Comparison of ENCODE assay signal across 8 cellular contexts in the genomic region with DNA sequence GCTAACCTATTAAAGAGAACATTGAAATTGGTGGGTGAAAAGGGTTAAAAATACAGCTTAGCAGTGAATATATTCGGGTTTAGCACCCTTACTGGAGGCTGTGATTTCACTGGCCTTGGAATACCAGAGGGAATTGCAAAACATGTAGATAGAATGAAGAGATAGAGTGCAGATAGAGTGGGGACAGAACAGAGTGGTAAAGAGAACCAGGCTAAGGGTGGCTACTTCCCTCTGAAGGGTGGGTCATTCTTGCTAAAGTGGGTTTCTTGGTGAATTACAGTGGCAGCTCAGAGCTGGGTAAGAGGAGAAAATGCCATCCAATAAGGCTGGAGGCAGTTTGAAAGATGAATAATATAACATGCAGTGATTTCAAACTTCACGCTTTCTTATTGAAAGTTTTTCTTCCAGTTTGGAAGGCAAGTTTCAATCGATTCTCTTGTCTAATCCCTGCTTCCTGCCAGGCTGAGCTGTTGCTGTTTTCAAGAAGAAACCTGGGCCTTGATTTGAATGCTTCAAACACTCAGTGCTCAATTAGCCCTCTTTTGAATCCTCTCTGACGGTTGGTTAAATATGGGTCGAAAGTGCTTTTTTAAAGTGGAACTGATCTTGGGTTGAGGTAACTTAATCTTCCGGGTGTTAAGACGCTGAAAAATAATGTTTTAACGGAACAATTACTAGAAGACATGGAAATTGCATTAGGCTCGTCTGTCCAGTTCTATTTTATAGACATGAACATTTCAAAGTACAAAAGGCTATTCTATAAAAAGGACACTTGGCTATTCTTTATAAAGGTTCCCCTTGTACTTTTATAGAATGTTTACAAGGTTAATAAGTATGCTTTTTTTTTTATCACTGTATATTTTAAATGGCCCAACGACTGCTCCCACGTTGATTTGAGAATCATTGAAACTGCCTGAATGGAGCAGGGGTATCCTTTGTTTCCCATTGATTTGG.
DNase-seq lines count a peak whose midpoint lies in the region; ATAC-seq lines count a peak whose summit lies in the region.

No MANE protein-coding gene starts in this region.

- H3K4me1 Mint-ChIP-seq in activated naive CD4-positive, alpha-beta T cell treated with anti-CD3 and anti-CD28 coated beads, Interleukin-2, amount 50 U/mL, for 24 hours, result peaks cover 79% of the 10 kb centered on the region
- H3K4me1 Mint-ChIP-seq in activated naive CD8-positive, alpha-beta T cell treated with anti-CD3 and anti-CD28 coated beads, Interleukin-2, amount 50 U/mL, for 24 hours, result peaks cover 74% of the 10 kb centered on the region
- peaks cover 39% of the 10 kb centered on the region for H3K4me1 Mint-ChIP-seq in memory B cell

- H3K27ac Mint-ChIP-seq in activated naive CD4-positive, alpha-beta T cell treated with anti-CD3 and anti-CD28 coated beads, Interleukin-2, amount 50 U/mL, for 24 hours, result peak overlapping the region; percentile 92
- H3K27ac Mint-ChIP-seq in activated naive CD8-positive, alpha-beta T cell treated with anti-CD3 and anti-CD28 coated beads, Interleukin-2, amount 50 U/mL, for 24 hours, result peak overlapping the region; percentile 59
- H3K27ac Mint-ChIP-seq in memory B cell, result peak overlapping the region; percentile 97

- H3K9me3 ChIP-seq in HUES6 (ENCODE audit: control insufficient read depth, insufficient read depth, low read depth, low read length), result no peaks in the 10 kb centered on the region

- no peaks in the 10 kb centered on the region for H3K9me3 Mint-ChIP-seq in activated naive CD4-positive, alpha-beta T cell treated with anti-CD3 and anti-CD28 coated beads, Interleukin-2, amount 50 U/mL, for 24 hours
- H3K9me3 Mint-ChIP-seq in activated naive CD8-positive, alpha-beta T cell treated with anti-CD3 and anti-CD28 coated beads, Interleukin-2, amount 50 U/mL, for 24 hours, result no peaks in the 10 kb centered on the region
- H3K9me3 Mint-ChIP-seq in memory B cell, result no peaks in the 10 kb centered on the region

- H3K4me3 ChIP-seq in HUES6 (ENCODE audit: low read depth, low read length), result no peak overlapping the region

- no peak for ATAC-seq in activated naive CD8-positive, alpha-beta T cell treated with anti-CD3 and anti-CD28 coated beads, Interleukin-2, amount 50 U/mL, for 24 hours
- ATAC-seq in memory B cell (ENCODE audit: low read depth), result peak; percentile 50
- no peak for ATAC-seq in HG03442 (IDR thresholded peaks at IDR 0.05; ENCODE audit: unreplicated experiment)

- H3K4me3 Mint-ChIP-seq in activated naive CD4-positive, alpha-beta T cell treated with anti-CD3 and anti-CD28 coated beads, Interleukin-2, amount 50 U/mL, for 24 hours, result peak overlapping the region; percentile 75
- H3K4me3 Mint-ChIP-seq in activated naive CD8-positive, alpha-beta T cell treated with anti-CD3 and anti-CD28 coated beads, Interleukin-2, amount 50 U/mL, for 24 hours, result peak overlapping the region; percentile 66
- H3K4me3 Mint-ChIP-seq in memory B cell, result peak overlapping the region; percentile 50

- H3K27me3 Mint-ChIP-seq in activated naive CD4-positive, alpha-beta T cell treated with anti-CD3 and anti-CD28 coated beads, Interleukin-2, amount 50 U/mL, for 24 hours, result no peaks in the 10 kb centered on the region
- H3K27me3 Mint-ChIP-seq in activated naive CD8-positive, alpha-beta T cell treated with anti-CD3 and anti-CD28 coated beads, Interleukin-2, amount 50 U/mL, for 24 hours, result no peaks in the 10 kb centered on the region
- no peaks in the 10 kb centered on the region for H3K27me3 Mint-ChIP-seq in memory B cell

- H3K4me1 ChIP-seq in HUES6 (ENCODE audit: control insufficient read depth, insufficient read depth, low read length), result peaks cover 66% of the 10 kb centered on the region

- peak overlapping the region; percentile 90 for H3K27ac ChIP-seq in HUES6 (ENCODE audit: low read depth, low read length)

- DNase-seq in activated naive CD4-positive, alpha-beta T cell (lab: John Stamatoyannopoulos, UW), result no peak
- DNase-seq in activated naive CD8-positive, alpha-beta T cell treated with anti-CD3 and anti-CD28 coated beads, Interleukin-2, amount 50 U/mL, for 24 hours, result no peak
- DNase-seq in memory B cell (ENCODE audit: low spot score in 2 of 2) (no peak), HUDEP-2 (lab: John Stamatoyannopoulos, UW; ENCODE audit: unreplicated experiment in 76 of 76) (no peak)
- DNase-seq in NK-92 treated with Interleukin-12 subunit alpha and Interleukin-12 subunit beta, amount 100 ng/mL, for 24 hours (lab: John Stamatoyannopoulos, UW), result no peak

- H3K36me3 Mint-ChIP-seq in activated naive CD4-positive, alpha-beta T cell treated with anti-CD3 and anti-CD28 coated beads, Interleukin-2, amount 50 U/mL, for 24 hours, result no peaks in the 10 kb centered on the region
- no peaks in the 10 kb centered on the region for H3K36me3 Mint-ChIP-seq in activated naive CD8-positive, alpha-beta T cell treated with anti-CD3 and anti-CD28 coated beads, Interleukin-2, amount 50 U/mL, for 24 hours (ENCODE audit: low read depth)
- no peaks in the 10 kb centered on the region for H3K36me3 Mint-ChIP-seq in memory B cell

- H3K9ac ChIP-seq in HUES6 (ENCODE audit: low read length), result peak overlapping the region; percentile 52

- H3K36me3 ChIP-seq in HUES6 (ENCODE audit: control insufficient read depth, insufficient read depth, low read length), result no peaks in the 10 kb centered on the region

- H3K27me3 ChIP-seq in HUES6 (ENCODE audit: control insufficient read depth, insufficient read depth, low read length), result no peaks in the 10 kb centered on the region
